Comparison of ENCODE assay signal across 12 cellular contexts in the genomic region with DNA sequence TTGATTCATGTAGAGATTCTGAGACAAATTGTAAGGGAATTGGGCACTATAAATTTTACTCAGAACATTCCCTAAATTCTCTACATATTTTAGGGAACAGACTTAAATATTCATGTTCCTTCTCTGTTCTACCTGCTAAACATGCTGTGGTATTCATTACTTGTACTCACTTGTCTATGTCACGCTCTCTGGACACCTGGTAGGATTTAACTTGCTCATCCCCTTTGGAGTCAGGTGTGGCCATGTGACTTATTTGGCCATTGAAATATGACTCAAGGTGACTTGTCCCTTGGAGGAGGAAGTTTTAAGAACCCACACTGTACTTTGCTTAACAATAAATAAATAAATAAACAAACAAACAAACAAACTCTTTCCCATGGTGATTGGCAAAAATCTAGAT.
"Had no signal": no experiment of that assay in that cellular context is flagged by ENCODE, and none has a peak within 500 bp of the region (broad histone marks: within the 10 kb centered on the region; RNA-seq: fewer than 3 reads in every experiment).

No MANE protein-coding gene starts in this region.

- H3K9me3 ChIP-seq: colonic mucosa, testis, transverse colon had no signal

- H3K4me3 ChIP-seq: colonic mucosa, esophagus muscularis mucosa, testis, transverse colon had no signal

- H3K4me3 Mint-ChIP-seq: natural killer cell; neural crest cell; stimulated activated naive B cell treated with anti-CD40 and anti-IgM and Interleukin-4, amounts not matched to agents 10 μg/mL and 1 μg/mL and 100 μg/mL, for 72 hours; stimulated activated naive CD8-positive, alpha-beta T cell treated with anti-CD3 and anti-CD28 coated beads, Interleukin-15, amount 100 ng/mL, for 72 hours had no signal

- DNase-seq: colonic mucosa; dermis blood vessel endothelial cell; natural killer cell; posterior cingulate gyrus; stimulated activated CD4-positive, alpha-beta T cell treated with anti-CD3 and anti-CD28 coated beads, Interleukin-2, amount 100 ng/mL, for 24 hours; stimulated activated CD4-positive, alpha-beta T cell treated with anti-CD3 and anti-CD28 coated beads, Interleukin-4, amount 100 ng/mL, for 4 hours; stimulated activated naive B cell treated with anti-CD40 and anti-IgM and Interleukin-4, amounts not matched to agents 10 μg/mL and 1 μg/mL and 100 μg/mL, for 72 hours; stimulated activated naive CD8-positive, alpha-beta T cell treated with anti-CD3 and anti-CD28 coated beads, Interleukin-15, amount 100 ng/mL, for 72 hours; testis; transverse colon had no signal

- H3K27ac Mint-ChIP-seq: natural killer cell; stimulated activated naive B cell treated with anti-CD40 and anti-IgM and Interleukin-4, amounts not matched to agents 10 μg/mL and 1 μg/mL and 100 μg/mL, for 72 hours; stimulated activated naive CD8-positive, alpha-beta T cell treated with anti-CD3 and anti-CD28 coated beads, Interleukin-15, amount 100 ng/mL, for 72 hours had no signal

- H3K4me1 ChIP-seq: colonic mucosa, esophagus muscularis mucosa, testis, transverse colon had no signal

- H3K36me3 ChIP-seq: colonic mucosa, esophagus muscularis mucosa, transverse colon had no signal

- H3K36me3 Mint-ChIP-seq: natural killer cell; stimulated activated naive B cell treated with anti-CD40 and anti-IgM and Interleukin-4, amounts not matched to agents 10 μg/mL and 1 μg/mL and 100 μg/mL, for 72 hours had no signal

- H3K27me3 Mint-ChIP-seq: stimulated activated naive B cell treated with anti-CD40 and anti-IgM and Interleukin-4, amounts not matched to agents 10 μg/mL and 1 μg/mL and 100 μg/mL, for 72 hours; stimulated activated naive CD8-positive, alpha-beta T cell treated with anti-CD3 and anti-CD28 coated beads, Interleukin-15, amount 100 ng/mL, for 72 hours had no signal

- H3K4me1 Mint-ChIP-seq: natural killer cell; neural crest cell; stimulated activated naive B cell treated with anti-CD40 and anti-IgM and Interleukin-4, amounts not matched to agents 10 μg/mL and 1 μg/mL and 100 μg/mL, for 72 hours; stimulated activated naive CD8-positive, alpha-beta T cell treated with anti-CD3 and anti-CD28 coated beads, Interleukin-15, amount 100 ng/mL, for 72 hours had no signal

- H3K27me3 ChIP-seq: colonic mucosa, esophagus muscularis mucosa, testis, transverse colon had no signal

- H3K27ac ChIP-seq: colonic mucosa, esophagus muscularis mucosa, testis, transverse colon had no signal
